8 cellular contexts compared by ENCODE assay signal in the genomic region with DNA sequence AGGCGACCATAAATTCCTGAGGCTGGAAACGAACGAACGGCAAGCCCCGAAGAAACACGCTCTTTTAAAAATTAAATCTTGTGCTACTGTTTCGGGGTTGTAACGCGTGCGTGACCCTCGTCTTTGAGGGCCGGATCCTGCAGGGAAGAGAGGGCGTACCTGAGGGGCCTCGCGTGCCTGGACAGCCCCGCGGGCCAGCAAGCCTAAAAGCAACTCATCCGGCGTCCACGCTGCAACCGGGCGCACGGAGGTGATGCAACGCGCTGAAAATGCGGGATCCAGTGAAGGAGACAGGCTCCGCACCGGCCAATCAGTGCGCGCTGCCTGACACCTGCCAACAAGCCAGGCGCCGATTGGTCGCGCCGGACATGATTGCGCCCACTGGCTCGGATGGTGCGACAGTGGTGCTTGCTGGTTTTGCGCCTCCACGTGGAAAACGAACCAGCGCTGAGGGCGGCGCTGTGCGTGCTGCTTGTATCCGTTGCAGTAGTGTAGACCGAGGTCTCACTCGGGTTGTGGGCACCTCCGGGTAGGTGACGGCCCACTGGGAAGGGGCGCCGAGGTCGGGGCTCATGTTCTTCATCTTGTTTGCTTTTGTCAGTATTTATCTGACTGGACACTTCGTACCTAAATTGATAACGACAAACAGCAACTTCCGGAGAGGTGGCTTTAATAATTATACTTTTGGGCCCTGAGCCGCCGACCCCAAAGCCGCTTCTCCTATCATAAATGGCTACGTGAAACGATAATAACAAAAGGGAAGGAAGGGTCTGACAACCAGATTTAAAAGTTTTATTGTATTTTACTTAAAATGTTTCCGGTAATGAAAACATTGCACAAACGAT. TPM values are rescaled to one million over a fixed set of nuclear protein-coding genes. Genes with fewer than 3 reads are reported as not detected.
DNase-seq lines count a peak whose midpoint lies in the region; ATAC-seq and TF ChIP-seq lines count a peak whose summit lies in the region.

A gene (minus strand): TSS at position 246 of the 845 bp plus-strand sequence. CDS start 4,278 bp downstream, outside the sequence.

- H3K79me2 ChIP-seq in SU-DHL-6 (ENCODE audit: insufficient read depth, low read length): peaks cover 48% of the 10 kb centered on the region

- H3K36me3 Mint-ChIP-seq in activated naive CD8-positive, alpha-beta T cell treated with anti-CD3 and anti-CD28 coated beads, Interleukin-2, amount 10 ng/mL, durations not matched to agents 7 days and 5 days: peaks cover 24% of the 10 kb centered on the region
- H3K36me3 Mint-ChIP-seq in osteocyte (ENCODE audit: unreplicated experiment): peaks cover 28% of the 10 kb centered on the region

- H3K4me1 ChIP-seq in thymus (ENCODE audit: control insufficient read depth, insufficient read depth, low read length): peaks cover 6% of the 10 kb centered on the region

- no peaks in the 10 kb centered on the region for H3K9me2 ChIP-seq in SU-DHL-6 (replicated peaks; ENCODE audit: insufficient read depth, low read length)

- TF ChIP-seq CTCF in GM12873 (IDR thresholded peaks at IDR 0.05; ENCODE audit: insufficient read depth, low read depth, low read length, missing control alignments): peak; percentile 43
- TF ChIP-seq CTCF in SU-DHL-6 (IDR thresholded peaks at IDR 0.05; ENCODE audit: insufficient read depth, low read length, poor library complexity, severe bottlenecking): peak; percentile 13
- TF ChIP-seq CTCF in osteocyte (IDR thresholded peaks at IDR 0.05): peak; percentile 45

- DNase-seq in NCI-H128 (lab: John Stamatoyannopoulos, UW; ENCODE audit: unreplicated experiment) (peak; percentile 96), head of caudate nucleus (peak; percentile 95 to 100 (median 99)), osteocyte (ENCODE audit: extremely low spot score, unreplicated experiment) (peak; percentile 100)
- DNase-seq in activated naive CD8-positive, alpha-beta T cell treated with anti-CD3 and anti-CD28 coated beads, Interleukin-2, amount 10 ng/mL, durations not matched to agents 7 days and 5 days: peak; percentile 100

- H3K27me3 Mint-ChIP-seq in activated naive CD8-positive, alpha-beta T cell treated with anti-CD3 and anti-CD28 coated beads, Interleukin-2, amount 10 ng/mL, durations not matched to agents 7 days and 5 days: no peaks in the 10 kb centered on the region
- H3K27me3 Mint-ChIP-seq in osteocyte (ENCODE audit: unreplicated experiment): no peaks in the 10 kb centered on the region

- peak; percentile 98 for ATAC-seq in HG02759 (IDR thresholded peaks at IDR 0.05; ENCODE audit: unreplicated experiment)
- ATAC-seq in activated naive CD8-positive, alpha-beta T cell treated with anti-CD3 and anti-CD28 coated beads, Interleukin-2, amount 10 ng/mL, durations not matched to agents 7 days and 5 days (ENCODE audit: low read depth): peak; percentile 96

- peak within 1 kb of the TSS; percentile 75 for H2AFZ ChIP-seq in SU-DHL-6 (ENCODE audit: low read depth, low read length, severe bottlenecking)

- H3K36me3 ChIP-seq in SU-DHL-6 (ENCODE audit: low read length) (peaks cover 41% of the 10 kb centered on the region), thymus (ENCODE audit: control insufficient read depth, insufficient read depth) (peaks cover 3% of the 10 kb centered on the region)

- H3K4me3 ChIP-seq in SU-DHL-6 (ENCODE audit: insufficient read depth, low read length, poor library complexity, severe bottlenecking) (peak within 1 kb of the TSS; percentile 94), thymus (ENCODE audit: low read length) (peak within 1 kb of the TSS; percentile 89)

- H3K27ac ChIP-seq in SU-DHL-6 (ENCODE audit: low read depth, low read length): peak within 1 kb of the TSS; percentile 85
- H3K27ac ChIP-seq in thymus (ENCODE audit: low read depth): peak within 1 kb of the TSS; percentile 93

- H3K4me2 ChIP-seq in SU-DHL-6 (ENCODE audit: low read depth, low read length, poor library complexity, severe bottlenecking): peak within 1 kb of the TSS; percentile 82

- peaks cover 46% of the 10 kb centered on the region for H3F3A ChIP-seq in SU-DHL-6 (ENCODE audit: insufficient read depth)

- H3K4me3 Mint-ChIP-seq in activated naive CD8-positive, alpha-beta T cell treated with anti-CD3 and anti-CD28 coated beads, Interleukin-2, amount 10 ng/mL, durations not matched to agents 7 days and 5 days: peak within 1 kb of the TSS; percentile 98
- peak within 1 kb of the TSS; percentile 98 for H3K4me3 Mint-ChIP-seq in osteocyte (ENCODE audit: unreplicated experiment)

- intact Hi-C loops in head of caudate nucleus (cut with DNase I): no loop called here

- no peaks in the 10 kb centered on the region for H3K9me3 Mint-ChIP-seq in activated naive CD8-positive, alpha-beta T cell treated with anti-CD3 and anti-CD28 coated beads, Interleukin-2, amount 10 ng/mL, durations not matched to agents 7 days and 5 days
- no peaks in the 10 kb centered on the region for H3K9me3 Mint-ChIP-seq in osteocyte (ENCODE audit: unreplicated experiment)

- H3K27me3 ChIP-seq in SU-DHL-6 (ENCODE audit: low read length): no peaks in the 10 kb centered on the region
- H3K27me3 ChIP-seq in thymus (ENCODE audit: control insufficient read depth, insufficient read depth): no peaks in the 10 kb centered on the region

- H4K20me1 ChIP-seq in SU-DHL-6 (ENCODE audit: low read depth, low read length): peaks cover 16% of the 10 kb centered on the region; the same call in 1 of the 2 replicates

- H3K9ac ChIP-seq in SU-DHL-6 (ENCODE audit: low read length): peak within 1 kb of the TSS; percentile 80

- H3K4me1 Mint-ChIP-seq in activated naive CD8-positive, alpha-beta T cell treated with anti-CD3 and anti-CD28 coated beads, Interleukin-2, amount 10 ng/mL, durations not matched to agents 7 days and 5 days: peaks cover 47% of the 10 kb centered on the region
- H3K4me1 Mint-ChIP-seq in osteocyte (ENCODE audit: unreplicated experiment): peaks cover 43% of the 10 kb centered on the region

- WGBS in thymus: under 1% methylated on average over 63 of the region's 63 CpGs

- H3K27ac Mint-ChIP-seq in activated naive CD8-positive, alpha-beta T cell treated with anti-CD3 and anti-CD28 coated beads, Interleukin-2, amount 10 ng/mL, durations not matched to agents 7 days and 5 days: peak within 1 kb of the TSS; percentile 99
- H3K27ac Mint-ChIP-seq in osteocyte (ENCODE audit: unreplicated experiment): peak within 1 kb of the TSS; percentile 99

- H3K9me3 ChIP-seq in SU-DHL-6 (ENCODE audit: insufficient read depth, low read length): no peaks in the 10 kb centered on the region
- H3K9me3 ChIP-seq in thymus (ENCODE audit: control insufficient read depth): no peaks in the 10 kb centered on the region

- POLR2A ChIA-PET in activated naive CD8-positive, alpha-beta T cell treated with anti-CD3 and anti-CD28 coated beads, Interleukin-2, amount 10 ng/mL, durations not matched to agents 7 days and 5 days (lab: Charles Lee): no interaction called here

RNA-seq across cellular contexts. Expression of the gene that starts here (rescaled TPM):
- 100 to 1,000 TPM; 120 to 123 TPM for total RNA-seq in activated naive CD8-positive, alpha-beta T cell treated with anti-CD3 and anti-CD28 coated beads, Interleukin-2, amount 10 ng/mL, durations not matched to agents 7 days and 5 days
- 212 and 231 TPM in 2 replicates for total RNA-seq in osteocyte
- polyA plus RNA-seq in thymus: 30.8 TPM

Comparison
In these comparisons a context has a peak if more than half of its experiments do, and no peak if none do; other contexts are left out.
1. Peak in every context shown above with its lines: DNase-seq, ATAC-seq, H3K4me3 ChIP-seq and H3K27ac ChIP-seq.